Comparison of ENCODE assay signal across 17 cellular contexts in genomic region chr1:70496181-70496580, GRCh38.
DNase-seq lines count a peak whose midpoint lies in the region; ATAC-seq and TF ChIP-seq lines count a peak whose summit lies in the region.
"Had no signal": no experiment of that assay in that cellular context is flagged by ENCODE, and none has a peak within 500 bp of the region (broad histone marks: within the 10 kb centered on the region; RNA-seq: fewer than 3 reads in every experiment).

No MANE protein-coding gene starts in this region.

- H3K4me1 ChIP-seq in colonic mucosa (no peaks in the 10 kb centered on the region), mucosa of descending colon (ENCODE audit: low read depth) (peaks cover 3% of the 10 kb centered on the region)

- no peak overlapping the region for H3K4me3 ChIP-seq in colonic mucosa
- H3K4me3 ChIP-seq in mucosa of descending colon, result no peak overlapping the region
- H3K4me3 ChIP-seq: GM23338 had no signal

- no peak overlapping the region for H3K9ac ChIP-seq in colonic mucosa (ENCODE audit: low read depth in 2 of 2, low read length in 2 of 2)

- peak; percentile 62 for DNase-seq in NCI-H69 (lab: John Stamatoyannopoulos, UW)
- DNase-seq in colonic mucosa, result peak; percentile 37
- DNase-seq in mucosa of descending colon, result peak in 1 of 3 donors; percentile 19
- DNase-seq in stimulated activated CD4-positive, alpha-beta T cell treated with anti-CD3 and anti-CD28 coated beads, Interleukin-4, amount 100 ng/mL, for 24 hours, result no peak
- no peak for DNase-seq in activated T-cell treated with anti-CD3 and anti-CD28 coated beads for 4 hours
- DNase-seq: C1 segment of cervical spinal cord; Calu3; CD4-positive, alpha-beta memory T cell; COR-L47; DMS53; DMS79 treated with DMSO at 0.1 percent for 48 hours; GF-D8; H9; HFFc6 had no signal

- ATAC-seq in mucosa of descending colon (peak; percentile 89), HG03159 (IDR thresholded peaks at IDR 0.05; ENCODE audit: unreplicated experiment) (no peak)
- ATAC-seq: GM23338, HCT116 had no signal

- no peak overlapping the region for H3K27ac ChIP-seq in colonic mucosa

- intact Hi-C loops in colonic mucosa (cut with DNase I), result loop anchor here (10.0 kb wide), 1 partner anchor 51 kb away; no protein-coding TSS in a partner anchor
- intact Hi-C loops in mucosa of descending colon (cut with DNase I, micrococcal nuclease), result no loop called here

- no peaks in the 10 kb centered on the region for H3K36me3 ChIP-seq in colonic mucosa
- H3K36me3 ChIP-seq in mucosa of descending colon (ENCODE audit: low read depth), result no peaks in the 10 kb centered on the region

- H3K9me3 ChIP-seq in colonic mucosa (no peaks in the 10 kb centered on the region), mucosa of descending colon (no peaks in the 10 kb centered on the region)

- TF ChIP-seq CTCF in colonic mucosa (IDR thresholded peaks at IDR 0.05) (no peak), mucosa of descending colon (IDR thresholded peaks at IDR 0.05) (no peak)

- no peaks in the 10 kb centered on the region for H3K27me3 ChIP-seq in colonic mucosa

Comparison
In these comparisons a context has a peak if more than half of its experiments do, and no peak if none do; other contexts are left out.
1. DNase-seq: peak in NCI-H69 (single experiment) and colonic mucosa (single experiment); none in stimulated activated CD4-positive, alpha-beta T cell treated with anti-CD3 and anti-CD28 coated beads, Interleukin-4, amount 100 ng/mL, for 24 hours (single experiment) and activated T-cell treated with anti-CD3 and anti-CD28 coated beads for 4 hours (single experiment).